27 cellular contexts compared by ENCODE assay signal in the genomic region with DNA sequence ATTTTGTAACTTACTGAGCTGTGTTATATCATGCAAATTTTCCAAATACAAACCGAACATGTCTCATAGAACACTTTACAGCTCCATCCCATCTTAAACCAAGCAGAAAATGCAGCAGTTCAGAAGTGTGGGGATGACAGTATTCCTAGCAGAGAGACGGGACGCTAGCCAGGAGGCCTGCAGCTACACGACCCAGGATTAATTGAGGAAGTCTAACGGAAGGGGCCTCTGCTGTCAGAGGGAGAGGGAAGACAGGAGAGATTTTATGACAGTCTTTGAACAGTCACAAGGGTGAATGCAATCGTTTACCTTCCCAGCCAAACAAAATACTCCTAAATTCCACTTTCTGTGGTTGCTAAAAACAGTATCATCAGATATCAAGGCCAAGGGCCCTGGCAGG.
"Had no signal": no experiment of that assay in that cellular context is flagged by ENCODE, and none has a peak within 500 bp of the region (broad histone marks: within the 10 kb centered on the region; RNA-seq: fewer than 3 reads in every experiment).

No MANE protein-coding gene starts in this region.

- H3K4me1 ChIP-seq: gastroesophageal sphincter, sigmoid colon, upper lobe of left lung had no signal

- H3K27me3 ChIP-seq: dorsolateral prefrontal cortex, sigmoid colon, upper lobe of left lung had no signal

- H3K9me3 ChIP-seq: gastroesophageal sphincter, sigmoid colon, thoracic aorta, upper lobe of left lung had no signal

- DNase-seq: activated CD4-positive, alpha-beta memory T cell treated with anti-CD3 and anti-CD28 coated beads for 36 hours; activated CD4-positive, alpha-beta T cell treated with anti-CD3 and anti-CD28 coated beads for 4 hours; activated CD4-positive, CD25-positive, alpha-beta regulatory T cell; activated effector memory CD4-positive, alpha-beta T cell treated with Interleukin-2 at 50 U/mL for 16 hours; activated naive CD4-positive, alpha-beta T cell treated with anti-CD3 and anti-CD28 coated beads, Interleukin-2, amount 10 ng/mL, durations not matched to agents 7 days and 5 days; activated T-cell treated with anti-CD3 and anti-CD28 coated beads, Interleukin-2, amount 50 U/mL, for 48 hours; anterior cingulate cortex; caudate nucleus; dorsolateral prefrontal cortex; effector memory CD8-positive, alpha-beta T cell; head of caudate nucleus; hypothalamus; mesenchymal stem cell; naive B cell; retina; sigmoid colon; stimulated activated CD4-positive, alpha-beta T cell treated with anti-CD3 and anti-CD28 coated beads, Interleukin-15, amount 100 ng/mL, for 24 hours; stimulated activated CD4-positive, alpha-beta T cell treated with anti-CD3 and anti-CD28 coated beads, Interleukin-4, amount 100 ng/mL, for 1 hour; stimulated activated naive CD4-positive, alpha-beta T cell treated with Interleukin-2 at 50 U/mL for 16 hours; SW 1271; T-helper 17 cell; upper lobe of left lung had no signal

- H3K4me3 ChIP-seq: dorsolateral prefrontal cortex, gastroesophageal sphincter, sigmoid colon, smooth muscle cell, thoracic aorta, upper lobe of left lung had no signal

- H3K4me1 Mint-ChIP-seq: activated naive CD4-positive, alpha-beta T cell treated with anti-CD3 and anti-CD28 coated beads, Interleukin-2, amount 10 ng/mL, durations not matched to agents 7 days and 5 days; naive B cell; T-helper 17 cell had no signal

- H3K36me3 ChIP-seq: gastroesophageal sphincter, sigmoid colon, thoracic aorta, upper lobe of left lung had no signal

- ATAC-seq: effector memory CD8-positive, alpha-beta T cell; gastroesophageal sphincter; T-helper 17 cell had no signal

- H3K4me3 Mint-ChIP-seq: activated CD4-positive, alpha-beta memory T cell treated with anti-CD3 and anti-CD28 coated beads for 36 hours; activated naive CD4-positive, alpha-beta T cell treated with anti-CD3 and anti-CD28 coated beads, Interleukin-2, amount 10 ng/mL, durations not matched to agents 7 days and 5 days; brain; effector memory CD8-positive, alpha-beta T cell; naive B cell; neural crest cell; T-helper 17 cell had no signal

- H3K27ac Mint-ChIP-seq: activated CD4-positive, alpha-beta memory T cell treated with anti-CD3 and anti-CD28 coated beads for 36 hours; activated naive CD4-positive, alpha-beta T cell treated with anti-CD3 and anti-CD28 coated beads, Interleukin-2, amount 10 ng/mL, durations not matched to agents 7 days and 5 days; effector memory CD8-positive, alpha-beta T cell; naive B cell; T-helper 17 cell had no signal

- H3K27me3 Mint-ChIP-seq: activated CD4-positive, alpha-beta memory T cell treated with anti-CD3 and anti-CD28 coated beads for 36 hours; activated naive CD4-positive, alpha-beta T cell treated with anti-CD3 and anti-CD28 coated beads, Interleukin-2, amount 10 ng/mL, durations not matched to agents 7 days and 5 days; brain; effector memory CD8-positive, alpha-beta T cell; naive B cell; T-helper 17 cell had no signal

- H3K27ac ChIP-seq: dorsolateral prefrontal cortex, gastroesophageal sphincter, sigmoid colon, thoracic aorta, upper lobe of left lung had no signal

- H3K9me3 Mint-ChIP-seq: neural crest cell had no signal

- H3K36me3 Mint-ChIP-seq: activated CD4-positive, alpha-beta memory T cell treated with anti-CD3 and anti-CD28 coated beads for 36 hours; activated naive CD4-positive, alpha-beta T cell treated with anti-CD3 and anti-CD28 coated beads, Interleukin-2, amount 10 ng/mL, durations not matched to agents 7 days and 5 days; brain; naive B cell had no signal
